ENCODE assay signal across 1 cellular context in the genomic region with DNA sequence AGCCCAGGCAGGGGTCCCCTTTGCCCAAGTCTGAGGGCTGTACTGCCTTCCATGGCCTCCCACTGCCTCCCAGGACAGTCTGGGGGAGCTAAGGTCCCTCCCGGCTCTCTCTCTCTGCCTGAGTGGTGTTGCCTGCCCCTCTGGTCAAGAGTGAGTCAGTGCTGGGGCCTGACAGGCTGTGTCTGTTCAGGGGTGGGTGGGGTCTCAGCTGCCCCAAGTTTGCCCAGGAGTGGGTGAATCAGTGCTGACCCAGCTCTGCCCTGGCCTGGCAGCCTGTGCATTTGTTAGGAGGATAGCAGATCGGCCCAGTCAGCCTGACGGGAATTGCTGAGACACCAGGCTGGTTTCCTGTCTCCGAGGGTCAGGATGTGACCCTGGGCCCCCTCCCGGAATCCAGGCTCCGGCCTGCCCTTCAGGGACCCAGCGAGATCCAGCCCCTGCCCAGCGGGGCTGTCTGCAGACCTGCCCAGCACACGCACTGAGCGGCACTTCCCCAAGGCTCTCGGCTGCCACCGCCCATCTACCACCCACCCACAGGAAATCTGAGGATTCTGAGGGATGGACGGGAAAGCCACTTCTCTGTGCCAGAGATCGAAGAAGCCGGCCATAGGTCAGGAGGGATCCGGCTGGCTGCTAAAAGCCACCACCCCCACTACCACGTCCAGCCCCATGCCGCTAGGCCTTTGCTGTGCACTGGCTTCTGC.
TF ChIP-seq lines count a peak whose summit lies in the region.

No MANE protein-coding gene starts in this region.

TF ChIP-seq in SK-N-SH, 30 proteins besides CTCF, POLR2A, EP300 and RAD21 (continued from another document):
- TF ChIP-seq, protein P1, sequence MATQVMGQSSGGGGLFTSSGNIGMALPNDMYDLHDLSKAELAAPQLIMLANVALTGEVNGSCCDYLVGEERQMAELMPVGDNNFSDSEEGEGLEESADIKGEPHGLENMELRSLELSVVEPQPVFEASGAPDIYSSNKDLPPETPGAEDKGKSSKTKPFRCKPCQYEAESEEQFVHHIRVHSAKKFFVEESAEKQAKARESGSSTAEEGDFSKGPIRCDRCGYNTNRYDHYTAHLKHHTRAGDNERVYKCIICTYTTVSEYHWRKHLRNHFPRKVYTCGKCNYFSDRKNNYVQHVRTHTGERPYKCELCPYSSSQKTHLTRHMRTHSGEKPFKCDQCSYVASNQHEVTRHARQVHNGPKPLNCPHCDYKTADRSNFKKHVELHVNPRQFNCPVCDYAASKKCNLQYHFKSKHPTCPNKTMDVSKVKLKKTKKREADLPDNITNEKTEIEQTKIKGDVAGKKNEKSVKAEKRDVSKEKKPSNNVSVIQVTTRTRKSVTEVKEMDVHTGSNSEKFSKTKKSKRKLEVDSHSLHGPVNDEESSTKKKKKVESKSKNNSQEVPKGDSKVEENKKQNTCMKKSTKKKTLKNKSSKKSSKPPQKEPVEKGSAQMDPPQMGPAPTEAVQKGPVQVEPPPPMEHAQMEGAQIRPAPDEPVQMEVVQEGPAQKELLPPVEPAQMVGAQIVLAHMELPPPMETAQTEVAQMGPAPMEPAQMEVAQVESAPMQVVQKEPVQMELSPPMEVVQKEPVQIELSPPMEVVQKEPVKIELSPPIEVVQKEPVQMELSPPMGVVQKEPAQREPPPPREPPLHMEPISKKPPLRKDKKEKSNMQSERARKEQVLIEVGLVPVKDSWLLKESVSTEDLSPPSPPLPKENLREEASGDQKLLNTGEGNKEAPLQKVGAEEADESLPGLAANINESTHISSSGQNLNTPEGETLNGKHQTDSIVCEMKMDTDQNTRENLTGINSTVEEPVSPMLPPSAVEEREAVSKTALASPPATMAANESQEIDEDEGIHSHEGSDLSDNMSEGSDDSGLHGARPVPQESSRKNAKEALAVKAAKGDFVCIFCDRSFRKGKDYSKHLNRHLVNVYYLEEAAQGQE (IDR thresholded peaks at IDR 0.05; ENCODE audit: low read depth, low read length), result 0 out of 2 replicates have a peak, but pooled peaks have one; percentile 9
- TF ChIP-seq SMC3 (IDR thresholded peaks at IDR 0.05; ENCODE audit: low read depth, low read length) (no peak), CHD2 (IDR thresholded peaks at IDR 0.05; ENCODE audit: low read length, partially characterized antibody) (no peak), NFIC (IDR thresholded peaks at IDR 0.05; ENCODE audit: borderline replicate concordance) (peak; percentile 46), FOXM1 (IDR thresholded peaks at IDR 0.05; ENCODE audit: low read depth) (no peak), ZBTB33 (IDR thresholded peaks at IDR 0.05; ENCODE audit: borderline replicate concordance, low read depth) (0 out of 2 replicates have a peak, but pooled peaks have one; percentile 18), SIN3A (IDR thresholded peaks at IDR 0.05; ENCODE audit: borderline replicate concordance, low read depth, low read length) (no peak), NRF1 (IDR thresholded peaks at IDR 0.05; ENCODE audit: low read depth, low read length) (no peak), MXI1 (IDR thresholded peaks at IDR 0.05; ENCODE audit: low read depth, low read length) (no peak), EZH2phosphoT487 (IDR thresholded peaks at IDR 0.05; ENCODE audit: borderline replicate concordance, low read depth) (no peak), JUND (IDR thresholded peaks at IDR 0.05) (peak; percentile 55), GABPA (IDR thresholded peaks at IDR 0.05; ENCODE audit: low read depth) (peak; percentile 51), ELF1 (IDR thresholded peaks at IDR 0.05) (no peak)
TF ChIP-seq in SK-N-SH: peak in this region for 13.
